1 cellular context compared by ENCODE assay signal in genomic region chr3:72900048-72900447, GRCh38.
TF ChIP-seq lines count a peak whose summit lies in the region.

No MANE protein-coding gene starts in this region.

TF ChIP-seq in HEK293, 187 proteins besides CTCF, POLR2A, EP300 and RAD21 (continued from another document):
- TF ChIP-seq ZBTB44 (tag by site-specific recombination; IDR thresholded peaks at IDR 0.05) (no peak), PRDM2 (tag by site-specific recombination; IDR thresholded peaks at IDR 0.05; ENCODE audit: borderline replicate concordance) (no peak), FEZF1 (tag by site-specific recombination; IDR thresholded peaks at IDR 0.05) (peak; percentile 31; the same call in 1 of the 2 replicates), ZNF394 (tag by site-specific recombination; IDR thresholded peaks at IDR 0.05; ENCODE audit: borderline replicate concordance) (0 out of 2 replicates have a peak, but pooled peaks have one; percentile 24), ZNF24 (tag by site-specific recombination; IDR thresholded peaks at IDR 0.05) (peak; percentile 35; the same call in 1 of the 2 replicates), ZBTB21 (tag by site-specific recombination; IDR thresholded peaks at IDR 0.05) (no peak), ZNF335 (tag by site-specific recombination; conservative IDR thresholded peaks at IDR 0.05) (no peak), PRDM10 (tag by site-specific recombination; IDR thresholded peaks at IDR 0.05) (peak; percentile 24; the same call in 1 of the 2 replicates)
